14 cellular contexts compared by ENCODE assay signal in genomic region chrY:17881697-17882096, GRCh38. TPM values are rescaled to one million over a fixed set of nuclear protein-coding genes. Genes with fewer than 3 reads are reported as not detected.
"Had no signal": no experiment of that assay in that cellular context is flagged by ENCODE, and none has a peak within 500 bp of the region (broad histone marks: within the 10 kb centered on the region; RNA-seq: fewer than 3 reads in every experiment).

No MANE protein-coding gene starts in this region.

RNA-seq across cellular contexts. Expression of gene CDY2B, which starts 1.7 kb away (rescaled TPM):
- total RNA-seq: stomach, subcutaneous adipose tissue, suprapubic skin, temporal lobe, thoracic aorta, thyroid gland, tibial nerve, transverse colon, upper lobe of left lung, upper lobe of right lung, ureter, urinary bladder, uterus, vagina had no signal
